13 cellular contexts compared by ENCODE assay signal in genomic region chr14:105940534-105941225, GRCh38.
"Had no signal": no experiment of that assay in that cellular context is flagged by ENCODE, and none has a peak within 500 bp of the region (broad histone marks: within the 10 kb centered on the region; RNA-seq: fewer than 3 reads in every experiment).

No MANE protein-coding gene starts in this region.

- H3K4me3 Mint-ChIP-seq: endodermal cell had no signal

- H3K4me1 Mint-ChIP-seq: endodermal cell had no signal

- H3K27me3 ChIP-seq: brain microvascular endothelial cell, right lobe of liver had no signal

- ATAC-seq: heart right ventricle, left lobe of liver, psoas muscle, right lobe of liver, SK-N-SH treated with all-trans-retinoic acid at 6 μM for 48 hours had no signal

- H3K4me3 ChIP-seq: heart right ventricle, psoas muscle, right lobe of liver, smooth muscle cell, thoracic aorta had no signal

- H3K27ac ChIP-seq: brain microvascular endothelial cell, heart right ventricle, psoas muscle, right lobe of liver, thoracic aorta had no signal

- H3K36me3 ChIP-seq: brain microvascular endothelial cell, heart right ventricle, right lobe of liver, thoracic aorta had no signal

- H3K9me3 ChIP-seq: right lobe of liver had no signal

- H3K4me1 ChIP-seq: psoas muscle had no signal

- H3K27ac Mint-ChIP-seq: endodermal cell had no signal

- DNase-seq: activated T-cell treated with anti-CD3 and anti-CD28 coated beads, Interleukin-2, amount 50 U/mL, for 48 hours; anterior cingulate cortex; brain microvascular endothelial cell; dermis blood vessel endothelial cell; endodermal cell; heart right ventricle; psoas muscle; right lobe of liver; T1000 had no signal
